In genomic region chr2:27152102-27152795, GRCh38 we compare ENCODE assay signal across 20 cellular contexts. TPM values are rescaled to one million over a fixed set of nuclear protein-coding genes. Genes with fewer than 3 reads are reported as not detected.
DNase-seq lines count a peak whose midpoint lies in the region; ATAC-seq and TF ChIP-seq lines count a peak whose summit lies in the region.
"Had no signal": no experiment of that assay in that cellular context is flagged by ENCODE, and none has a peak within 500 bp of the region (broad histone marks: within the 10 kb centered on the region; RNA-seq: fewer than 3 reads in every experiment).

No MANE protein-coding gene starts in this region.

- intact Hi-C loops in OCI-LY7 (cut with micrococcal nuclease; ENCODE audit: unreplicated experiment) (no loop called here), uterus (cut with DNase I; ENCODE audit: low total_unique reads) (no loop called here)

- H4K20me1 ChIP-seq in OCI-LY7 (ENCODE audit: insufficient read depth, low read length): no peaks in the 10 kb centered on the region

- no peaks in the 10 kb centered on the region for H3K9me2 ChIP-seq in OCI-LY7 (ENCODE audit: insufficient read depth, low read length)

- no peak overlapping the region for H3K4me3 Mint-ChIP-seq in activated naive CD8-positive, alpha-beta T cell treated with anti-CD3 and anti-CD28 coated beads, Interleukin-2, amount 50 U/mL, for 24 hours
- no peak overlapping the region for H3K4me3 Mint-ChIP-seq in activated naive CD8-positive, alpha-beta T cell treated with anti-CD3 and anti-CD28 coated beads for 36 hours
- H3K4me3 Mint-ChIP-seq: CD4-positive, alpha-beta T cell; naive thymus-derived CD8-positive, alpha-beta T cell had no signal

- no peaks in the 10 kb centered on the region for H3K79me2 ChIP-seq in OCI-LY7 (ENCODE audit: insufficient read depth, low read depth, low read length)

- peaks cover 2% of the 10 kb centered on the region for H3K4me1 Mint-ChIP-seq in activated naive CD8-positive, alpha-beta T cell treated with anti-CD3 and anti-CD28 coated beads, Interleukin-2, amount 50 U/mL, for 24 hours
- H3K4me1 Mint-ChIP-seq in activated naive CD8-positive, alpha-beta T cell treated with anti-CD3 and anti-CD28 coated beads for 36 hours: peaks cover 4% of the 10 kb centered on the region

- peak; percentile 8 for ATAC-seq in activated naive CD8-positive, alpha-beta T cell treated with anti-CD3 and anti-CD28 coated beads, Interleukin-2, amount 50 U/mL, for 24 hours
- ATAC-seq: gastroesophageal sphincter; naive thymus-derived CD8-positive, alpha-beta T cell had no signal

- no TSS peak for BruUV-seq in OCI-LY7 (replicated peaks; lab: Mats Ljungman, UMichigan)

- no peaks in the 10 kb centered on the region for H3K27me3 ChIP-seq in uterus
- H3K27me3 ChIP-seq: ascending aorta, MG63 had no signal

- POLR2A ChIA-PET in OCI-LY7 (lab: Charles Lee): interaction anchor here (0.6 to 1.7 kb wide), 7 partner anchors 10 to 143 kb away, joined by 3 to 6 read pairs (median 5); no protein-coding TSS in a partner anchor

- H3K4me3 ChIP-seq in OCI-LY7 (ENCODE audit: low read depth, low read length, poor library complexity, severe bottlenecking) (no peak overlapping the region), uterus (no peak overlapping the region)
- H3K4me3 ChIP-seq: ascending aorta, gastroesophageal sphincter, MG63 had no signal

- H3K27me3 Mint-ChIP-seq in activated naive CD8-positive, alpha-beta T cell treated with anti-CD3 and anti-CD28 coated beads, Interleukin-2, amount 50 U/mL, for 24 hours: no peaks in the 10 kb centered on the region
- no peaks in the 10 kb centered on the region for H3K27me3 Mint-ChIP-seq in activated naive CD8-positive, alpha-beta T cell treated with anti-CD3 and anti-CD28 coated beads for 36 hours

- TF ChIP-seq CTCF in OCI-LY7 (conservative IDR thresholded peaks at IDR 0.05; ENCODE audit: low read length): no peak
- no peak for TF ChIP-seq CTCF in uterus (IDR thresholded peaks at IDR 0.05)

- no peaks in the 10 kb centered on the region for H3K9me3 Mint-ChIP-seq in activated naive CD8-positive, alpha-beta T cell treated with anti-CD3 and anti-CD28 coated beads, Interleukin-2, amount 50 U/mL, for 24 hours
- no peaks in the 10 kb centered on the region for H3K9me3 Mint-ChIP-seq in activated naive CD8-positive, alpha-beta T cell treated with anti-CD3 and anti-CD28 coated beads for 36 hours
- H3K9me3 Mint-ChIP-seq: CD4-positive, alpha-beta T cell; naive thymus-derived CD8-positive, alpha-beta T cell had no signal

- peak overlapping the region; percentile 52; the same call in 1 of the 2 replicates for H3K4me2 ChIP-seq in OCI-LY7 (ENCODE audit: low read length)

- no peak for DNase-seq in activated naive CD8-positive, alpha-beta T cell treated with anti-CD3 and anti-CD28 coated beads, Interleukin-2, amount 50 U/mL, for 24 hours
- DNase-seq in activated naive CD8-positive, alpha-beta T cell treated with anti-CD3 and anti-CD28 coated beads for 36 hours: no peak
- no peak for DNase-seq in OCI-LY7 (ENCODE audit: low spot score)
- peak; percentile 54 for DNase-seq in iPS-NIHi11 (ENCODE audit: low spot score)
- DNase-seq in uterus: no peak
- DNase-seq in hypothalamus (lab: John Stamatoyannopoulos, UW): no peak
- no peak for DNase-seq in GOT3 (lab: John Stamatoyannopoulos, UW)
- no peak for DNase-seq in NCI-H2107 (lab: John Stamatoyannopoulos, UW)
- DNase-seq: activated CD4-positive, alpha-beta T cell treated with anti-CD3 and anti-CD28 coated beads for 48 hours; activated CD8-positive, alpha-beta memory T cell treated with anti-CD3 and anti-CD28 coated beads, Interleukin-2, amount 50 U/mL, for 48 hours; activated gamma-delta T cell treated with Interleukin-2 at 50 U/mL for 16 hours; CD4-positive, alpha-beta T cell; MG63; naive thymus-derived CD8-positive, alpha-beta T cell; stimulated activated CD4-positive, alpha-beta T cell treated with anti-CD3 and anti-CD28 coated beads, Interleukin-15, amount 100 ng/mL, for 24 hours; T-helper 9 cell had no signal

- H3K36me3 ChIP-seq in OCI-LY7 (ENCODE audit: insufficient read depth, low read length): no peaks in the 10 kb centered on the region
- H3K36me3 ChIP-seq in uterus: no peaks in the 10 kb centered on the region
- H3K36me3 ChIP-seq: ascending aorta, gastroesophageal sphincter, MG63 had no signal

- CTCF ChIA-PET in OCI-LY7 (lab: Charles Lee; ENCODE audit: unreplicated experiment): interaction anchor here (0.6 to 1.2 kb wide), 2 partner anchors 13 to 170 kb away, joined by 3 to 4 read pairs; partner anchors contain the start of gene MPV17

- no peak for TF ChIP-seq POLR2A in uterus (IDR thresholded peaks at IDR 0.05)

- H3K27ac ChIP-seq in OCI-LY7 (ENCODE audit: low read depth, low read length, poor library complexity, severe bottlenecking): peak overlapping the region; percentile 65
- peak overlapping the region; percentile 92 to 93 for H3K27ac ChIP-seq in uterus
- H3K27ac ChIP-seq: ascending aorta, gastroesophageal sphincter had no signal

- H3K4me1 ChIP-seq in OCI-LY7 (ENCODE audit: insufficient read depth, low read length, poor library complexity, severe bottlenecking): peaks cover 35% of the 10 kb centered on the region
- peaks cover 4 to 11% of the 10 kb centered on the region in 2 donors for H3K4me1 ChIP-seq in uterus
- H3K4me1 ChIP-seq: ascending aorta, gastroesophageal sphincter had no signal

- no peaks in the 10 kb centered on the region for H3K36me3 Mint-ChIP-seq in activated naive CD8-positive, alpha-beta T cell treated with anti-CD3 and anti-CD28 coated beads, Interleukin-2, amount 50 U/mL, for 24 hours (ENCODE audit: low read depth)
- no peaks in the 10 kb centered on the region for H3K36me3 Mint-ChIP-seq in activated naive CD8-positive, alpha-beta T cell treated with anti-CD3 and anti-CD28 coated beads for 36 hours
- H3K36me3 Mint-ChIP-seq: naive thymus-derived CD8-positive, alpha-beta T cell had no signal

- H2AFZ ChIP-seq in OCI-LY7 (ENCODE audit: low read length): peak overlapping the region; percentile 53; the same call in 1 of the 2 replicates

- no peaks in the 10 kb centered on the region for H3K9me3 ChIP-seq in OCI-LY7 (ENCODE audit: low read length)
- no peaks in the 10 kb centered on the region for H3K9me3 ChIP-seq in uterus
- H3K9me3 ChIP-seq: ascending aorta, gastroesophageal sphincter, MG63 had no signal

- no peak overlapping the region for H3K27ac Mint-ChIP-seq in activated naive CD8-positive, alpha-beta T cell treated with anti-CD3 and anti-CD28 coated beads, Interleukin-2, amount 50 U/mL, for 24 hours
- no peak overlapping the region for H3K27ac Mint-ChIP-seq in activated naive CD8-positive, alpha-beta T cell treated with anti-CD3 and anti-CD28 coated beads for 36 hours
- H3K27ac Mint-ChIP-seq: CD4-positive, alpha-beta T cell; naive thymus-derived CD8-positive, alpha-beta T cell had no signal

RNA-seq across cellular contexts. Expression of gene TCF23, which starts 3.4 kb away (rescaled TPM):
- total RNA-seq in activated naive CD8-positive, alpha-beta T cell treated with anti-CD3 and anti-CD28 coated beads for 36 hours: not detected
- not detected in 2 replicates for total RNA-seq in OCI-LY7 (2014; rRNA removed; shearing (Covaris generic))
- total RNA-seq in OCI-LY7 (2022) (0.25 TPM in 1 of 2 replicates, not detected in the other), uterus (10 to 100 TPM; 19.4 to 84.6 (median 32.0) TPM)
- total RNA-seq: ascending aorta; CD4-positive, alpha-beta T cell; HT1080; lung microvascular endothelial cell; naive thymus-derived CD8-positive, alpha-beta T cell had no signal

RNA-seq across cellular contexts. Expression of gene PRR30, which starts 13.0 kb away (rescaled TPM):
- total RNA-seq in activated naive CD8-positive, alpha-beta T cell treated with anti-CD3 and anti-CD28 coated beads for 36 hours: not detected
- total RNA-seq in OCI-LY7 (2014; rRNA removed; shearing (Covaris generic)): not detected in 2 replicates
- total RNA-seq in OCI-LY7 (2022) (not detected in 2 replicates), uterus (not detected)
- total RNA-seq: ascending aorta; CD4-positive, alpha-beta T cell; gastroesophageal sphincter; HT1080; lung microvascular endothelial cell; naive thymus-derived CD8-positive, alpha-beta T cell had no signal

RNA-seq across cellular contexts. Expression of gene PREB, which starts 17.8 kb away (rescaled TPM):
- total RNA-seq in activated naive CD8-positive, alpha-beta T cell treated with anti-CD3 and anti-CD28 coated beads for 36 hours: 10 to 100 TPM; 62.1 to 63.3 TPM
- total RNA-seq in OCI-LY7 (2014; rRNA removed; shearing (Covaris generic)): 113 and 116 TPM in 2 replicates
- total RNA-seq in OCI-LY7 (2022) (96.8 and 106 TPM in 2 replicates), uterus (10 to 100 TPM; 37.7 to 91.0 (median 62.9) TPM)

RNA-seq across cellular contexts. Expression of gene ABHD1, which starts 28.6 kb away (rescaled TPM):
- under 1 TPM; 0.44 to 0.54 TPM for total RNA-seq in activated naive CD8-positive, alpha-beta T cell treated with anti-CD3 and anti-CD28 coated beads for 36 hours
- not detected in 2 replicates for total RNA-seq in OCI-LY7 (2014; rRNA removed; shearing (Covaris generic))
- total RNA-seq in OCI-LY7 (2022) (not detected in 2 replicates), uterus (1 to 10 TPM in 1 of 4 donors, not detected in 3; 1.2 TPM)
- total RNA-seq: ascending aorta, HT1080, lung microvascular endothelial cell had no signal

RNA-seq across cellular contexts. Expression of gene CGREF1, which starts 33.3 kb away (rescaled TPM):
- 1 to 10 TPM; 8.8 to 9.8 TPM for total RNA-seq in activated naive CD8-positive, alpha-beta T cell treated with anti-CD3 and anti-CD28 coated beads for 36 hours
- total RNA-seq in OCI-LY7 (2014; rRNA removed; shearing (Covaris generic)): not detected in 2 replicates
- total RNA-seq in OCI-LY7 (2022) (not detected in 2 replicates), uterus (10 to 100 TPM in 2 of 4 donors, 1 to 10 TPM in 2; 2.3 to 22.9 (median 9.7) TPM)
- total RNA-seq: CD4-positive, alpha-beta T cell had no signal

Comparison
In these comparisons a context has a peak if more than half of its experiments do, and no peak if none do; other contexts are left out.
1. RNA of gene TCF23, which starts 3.4 kb away (total RNA-seq): 19.4 to 84.6 TPM in uterus; 0.25 TPM in OCI-LY7 and not detected in activated naive CD8-positive, alpha-beta T cell treated with anti-CD3 and anti-CD28 coated beads for 36 hours; every median in the first group is over 10 times any median in the second.